In genomic region chr1:20240012-20240411, GRCh38 we compare ENCODE assay signal across 10 cellular contexts. TPM values are rescaled to one million over a fixed set of nuclear protein-coding genes. Genes with fewer than 3 reads are reported as not detected.
"Had no signal": no experiment of that assay in that cellular context is flagged by ENCODE, and none has a peak within 500 bp of the region (broad histone marks: within the 10 kb centered on the region; RNA-seq: fewer than 3 reads in every experiment).

No MANE protein-coding gene starts in this region.

- H2AFZ ChIP-seq: GM23248 had no signal

- H3K27ac ChIP-seq: GM23248 had no signal

- H3K27ac Mint-ChIP-seq: HFFc6 had no signal

- H3K9me3 ChIP-seq: HAP-1 had no signal

- H3K9me3 Mint-ChIP-seq: HFFc6 had no signal

- ATAC-seq: HCT116, K562 had no signal

- H3K9ac ChIP-seq: GM23248 had no signal

- H3K36me3 ChIP-seq: HAP-1 had no signal

- DNase-seq: GM23248, GOT3, H7, HFFc6, IMR-90 had no signal

- H3K4me1 ChIP-seq: HAP-1 had no signal

- H3K4me3 ChIP-seq: GM23248, HAP-1, K562 had no signal

- H3K4me3 Mint-ChIP-seq: HFFc6 had no signal

RNA-seq across cellular contexts. Expression of gene VWA5B1, which starts 50.7 kb away (rescaled TPM):
- total RNA-seq: GM23248, H4, HFFc6, HT-29, IMR-90, K562 had no signal

RNA-seq across cellular contexts. Expression of gene PLA2G2C, which starts 53.7 kb away (rescaled TPM):
- total RNA-seq: GM23248, H4, H7, HFFc6, HT-29, IMR-90 had no signal

RNA-seq across cellular contexts. Expression of gene UBXN10, which starts 54.1 kb away (rescaled TPM):
- total RNA-seq: H4, HFFc6, IMR-90 had no signal
